Comparison of ENCODE assay signal across 9 cellular contexts in the genomic region with DNA sequence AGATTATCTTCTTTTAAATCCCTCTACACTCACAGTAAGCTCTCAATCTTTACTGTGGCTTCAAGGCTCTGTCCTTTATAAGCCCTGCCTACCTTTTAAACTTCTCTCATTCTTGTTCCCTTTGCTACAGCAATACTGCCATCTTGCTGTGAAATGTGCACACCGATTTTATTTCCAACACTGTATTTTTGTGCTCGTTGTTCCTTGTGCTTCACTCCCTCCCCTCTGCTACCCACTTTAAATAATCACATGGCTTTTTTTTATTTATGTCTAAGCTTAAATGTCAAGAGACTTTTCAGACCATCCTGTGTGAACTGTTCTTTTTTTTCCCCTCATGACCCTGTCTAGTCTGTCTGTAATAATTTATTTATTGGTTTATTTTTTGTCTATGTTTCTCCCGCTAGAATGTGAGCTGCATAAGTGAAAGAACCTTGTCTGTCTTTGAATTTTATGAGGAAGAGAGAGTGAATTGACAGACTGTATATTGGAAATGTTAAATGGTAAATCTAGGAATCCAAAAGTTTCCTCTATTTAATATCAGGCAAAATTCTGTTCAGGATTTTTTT. TPM values are rescaled to one million over a fixed set of nuclear protein-coding genes. Genes with fewer than 3 reads are reported as not detected.
DNase-seq lines count a peak whose midpoint lies in the region; ATAC-seq and TF ChIP-seq lines count a peak whose summit lies in the region.
"Had no signal": no experiment of that assay in that cellular context is flagged by ENCODE, and none has a peak within 500 bp of the region (broad histone marks: within the 10 kb centered on the region; RNA-seq: fewer than 3 reads in every experiment).

No MANE protein-coding gene starts in this region.

- H3K4me1 Mint-ChIP-seq in activated naive CD4-positive, alpha-beta T cell treated with anti-CD3 and anti-CD28 coated beads, Interleukin-2, amount 10 ng/mL, durations not matched to agents 7 days and 5 days: no peaks in the 10 kb centered on the region

- peak; percentile 68 for TF ChIP-seq CTCF in fibroblast of villous mesenchyme (IDR thresholded peaks at IDR 0.05; ENCODE audit: insufficient read depth, low read depth, low read length)

- peaks cover 11% of the 10 kb centered on the region for H3K36me3 Mint-ChIP-seq in activated naive CD4-positive, alpha-beta T cell treated with anti-CD3 and anti-CD28 coated beads, Interleukin-2, amount 10 ng/mL, durations not matched to agents 7 days and 5 days

- peak overlapping the region; percentile 22 for H3K27ac Mint-ChIP-seq in activated naive CD4-positive, alpha-beta T cell treated with anti-CD3 and anti-CD28 coated beads, Interleukin-2, amount 10 ng/mL, durations not matched to agents 7 days and 5 days
- H3K27ac Mint-ChIP-seq: dendritic cell treated with granulocyte-macrophage colony-stimulating factor and Interleukin-4, amounts not matched to agents 40 ng/mL and 50 ng/mL, for 4 days had no signal

- H3K4me3 ChIP-seq in fibroblast of villous mesenchyme (ENCODE audit: low read depth, low read length): no peak overlapping the region

- no peaks in the 10 kb centered on the region for H3K9me3 Mint-ChIP-seq in activated naive CD4-positive, alpha-beta T cell treated with anti-CD3 and anti-CD28 coated beads, Interleukin-2, amount 10 ng/mL, durations not matched to agents 7 days and 5 days
- H3K9me3 Mint-ChIP-seq: dendritic cell treated with granulocyte-macrophage colony-stimulating factor and Interleukin-4, amounts not matched to agents 40 ng/mL and 50 ng/mL, for 4 days had no signal

- ATAC-seq in GM18873 (IDR thresholded peaks at IDR 0.05; ENCODE audit: low FRiP score, unreplicated experiment): no peak
- ATAC-seq in HG02610 (IDR thresholded peaks at IDR 0.05; ENCODE audit: unreplicated experiment): no peak

- CTCF ChIA-PET in activated naive CD4-positive, alpha-beta T cell treated with anti-CD3 and anti-CD28 coated beads, Interleukin-2, amount 10 ng/mL, durations not matched to agents 7 days and 5 days (lab: Charles Lee): interaction anchor here (0.8 to 2.6 kb wide), 21 partner anchors 9 to 437 kb away, joined by 3 to 18 read pairs (median 4); partner anchors contain the start of gene ARHGAP29

- no peak overlapping the region for H3K4me3 Mint-ChIP-seq in activated naive CD4-positive, alpha-beta T cell treated with anti-CD3 and anti-CD28 coated beads, Interleukin-2, amount 10 ng/mL, durations not matched to agents 7 days and 5 days
- H3K4me3 Mint-ChIP-seq: dendritic cell treated with granulocyte-macrophage colony-stimulating factor and Interleukin-4, amounts not matched to agents 40 ng/mL and 50 ng/mL, for 4 days had no signal

- H3K27me3 Mint-ChIP-seq in activated naive CD4-positive, alpha-beta T cell treated with anti-CD3 and anti-CD28 coated beads, Interleukin-2, amount 10 ng/mL, durations not matched to agents 7 days and 5 days: no peaks in the 10 kb centered on the region
- H3K27me3 Mint-ChIP-seq: dendritic cell treated with granulocyte-macrophage colony-stimulating factor and Interleukin-4, amounts not matched to agents 40 ng/mL and 50 ng/mL, for 4 days had no signal

- peak; percentile 23 for DNase-seq in activated naive CD4-positive, alpha-beta T cell treated with anti-CD3 and anti-CD28 coated beads, Interleukin-2, amount 10 ng/mL, durations not matched to agents 7 days and 5 days
- no peak for DNase-seq in activated naive CD4-positive, alpha-beta T cell treated with anti-CD3 and anti-CD28 coated beads, Interleukin-2, amount 50 U/mL, for 16 hours
- DNase-seq in Kasumi-1 (lab: John Stamatoyannopoulos, UW): peak; percentile 87 to 95
- DNase-seq in SKM-1 treated with dmso at 0.1 percent for 144 hours (lab: John Stamatoyannopoulos, UW; ENCODE audit: unreplicated experiment): peak; percentile 39
- peak; percentile 69 for DNase-seq in fibroblast of villous mesenchyme (ENCODE audit: low read depth)
- peak; percentile 10 for DNase-seq in pulmonary artery endothelial cell (ENCODE audit: low read depth, low spot score)

RNA-seq across cellular contexts. Expression of gene ABCD3, which starts 45.7 kb away (rescaled TPM):
- total RNA-seq in fibroblast of villous mesenchyme (30.0 and 44.0 TPM in 2 replicates), pulmonary artery endothelial cell (30.5 and 37.3 TPM in 2 replicates)
